Comparison of ENCODE assay signal across 9 cellular contexts in genomic region chr6:125904871-125905270, GRCh38. TPM values are rescaled to one million over a fixed set of nuclear protein-coding genes. Genes with fewer than 3 reads are reported as not detected.
DNase-seq lines count a peak whose midpoint lies in the region; ATAC-seq and TF ChIP-seq lines count a peak whose summit lies in the region.
"Had no signal": no experiment of that assay in that cellular context is flagged by ENCODE, and none has a peak within 500 bp of the region (broad histone marks: within the 10 kb centered on the region; RNA-seq: fewer than 3 reads in every experiment).

No MANE protein-coding gene starts in this region.

- H3K4me3 ChIP-seq in MG63 = no peak overlapping the region
- H3K4me3 ChIP-seq in astrocyte of the cerebellum (ENCODE audit: low read depth, low read length) = no peak overlapping the region
- H3K4me3 ChIP-seq in transverse colon = no peak overlapping the region

- H3K27me3 ChIP-seq in MG63 (no peaks in the 10 kb centered on the region), transverse colon (no peaks in the 10 kb centered on the region)

- no peak for TF ChIP-seq EP300 in transverse colon (IDR thresholded peaks at IDR 0.05; ENCODE audit: low read depth)

- H3K36me3 ChIP-seq in MG63 = no peaks in the 10 kb centered on the region
- no peaks in the 10 kb centered on the region for H3K36me3 ChIP-seq in transverse colon

- H3K9me3 ChIP-seq in MG63 (no peaks in the 10 kb centered on the region), transverse colon (no peaks in the 10 kb centered on the region)

- in situ Hi-C loops in astrocyte of the cerebellum (cut with HindIII; ENCODE audit: low sequenced_read_pairs) (no loop called here), transverse colon (cut with MboI; ENCODE audit: low pct_ligation_motif_present in 1 of 4, low pct_unique_long_range_greater_than_20kb in 1 of 4, low sequenced_read_pairs in 3 of 4) (no loop called here)

- 60 to 80% methylated on average over 2 to 3 of the region's 3 CpGs for WGBS in transverse colon (ENCODE audit: low coverage in 1 of 2), 2 donors

- intact Hi-C loops in transverse colon (cut with DNase I; ENCODE audit: low total_unique reads) = no loop called here

- no peak for TF ChIP-seq POLR2A in transverse colon (IDR thresholded peaks at IDR 0.05)

- ATAC-seq in GM21447 (IDR thresholded peaks at IDR 0.05; ENCODE audit: unreplicated experiment) = peak; percentile 86

- peaks cover 0 to 2% (median under 1%) of the 10 kb centered on the region in 4 donors for H3K4me1 ChIP-seq in transverse colon

- TF ChIP-seq CTCF in astrocyte of the cerebellum (IDR thresholded peaks at IDR 0.05; ENCODE audit: low read depth, low read length, missing control alignments) (no peak), transverse colon (IDR thresholded peaks at IDR 0.05) (no peak)

- DNase-seq in AG08395 (ENCODE audit: low spot score) (peak; percentile 50), MG63 (peak; percentile 88), astrocyte of the cerebellum (ENCODE audit: low read depth) (peak; percentile 63), transverse colon (no peak), NCI-H2196 (lab: John Stamatoyannopoulos, UW; ENCODE audit: unreplicated experiment) (no peak), NCI-H446 (lab: John Stamatoyannopoulos, UW) (no peak)
- peak; percentile 43 to 67 for DNase-seq in stimulated activated CD8-positive, alpha-beta memory T cell treated with anti-CD3 and anti-CD28 coated beads, Interleukin-7, amount 100 ng/mL, for 48 hours (ENCODE audit: extremely low read depth in 1 of 2, low read depth in 1 of 2)
- DNase-seq: DND-41 had no signal

- no peak overlapping the region for H3K27ac ChIP-seq in transverse colon

RNA-seq across cellular contexts. Expression of gene HINT3, which starts 51.7 kb away (rescaled TPM):
- 7.4 and 8.6 TPM in 2 replicates for total RNA-seq in MG63 (2014; rRNA removed; shearing (Covaris generic); ENCODE audit: low replicate concordance)
- 10 to 100 TPM; 23.5 to 35.2 (median 30.7) TPM for total RNA-seq in transverse colon

Comparison
In these comparisons a context has a peak if more than half of its experiments do, and no peak if none do; other contexts are left out.
1. DNase-seq: peak in AG08395 (single experiment), MG63 (single experiment), astrocyte of the cerebellum (single experiment) and stimulated activated CD8-positive, alpha-beta memory T cell treated with anti-CD3 and anti-CD28 coated beads, Interleukin-7, amount 100 ng/mL, for 48 hours (2 of 2); none in transverse colon (single experiment), NCI-H2196 (single experiment) and NCI-H446 (0 of 2).